In the genomic region with DNA sequence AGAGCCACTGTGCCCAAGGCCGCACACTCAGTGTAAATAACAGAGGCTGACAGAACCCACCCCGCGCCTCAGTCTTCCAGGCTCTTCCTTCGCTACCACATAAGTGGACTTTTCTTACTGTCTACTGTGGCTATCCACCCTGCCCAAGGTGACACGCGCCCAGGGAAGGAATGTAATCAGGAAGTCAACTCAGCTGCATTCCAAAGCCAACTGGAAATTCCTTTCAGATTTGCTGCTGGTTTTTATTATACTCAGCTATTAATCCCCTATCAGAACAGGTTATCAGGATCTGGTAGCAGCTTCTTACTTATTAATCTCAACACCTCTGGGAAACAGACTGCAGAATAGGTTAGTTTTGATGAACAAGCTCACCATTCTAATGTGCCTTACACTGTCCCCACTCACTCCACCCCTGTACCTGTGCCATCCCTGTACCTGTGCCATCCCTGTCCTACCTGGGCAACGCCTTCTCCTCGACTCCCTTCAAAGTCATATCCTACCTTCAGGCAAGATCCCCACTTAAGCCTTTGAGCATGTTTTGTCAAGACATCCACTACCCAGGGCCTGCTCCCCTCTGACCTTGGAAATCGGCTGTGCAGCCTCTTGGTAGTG, we compare ENCODE assay signal across 14 cellular contexts.
DNase-seq lines count a peak whose midpoint lies in the region; ATAC-seq and TF ChIP-seq lines count a peak whose summit lies in the region.
"Had no signal": no experiment of that assay in that cellular context is flagged by ENCODE, and none has a peak within 500 bp of the region (broad histone marks: within the 10 kb centered on the region; RNA-seq: fewer than 3 reads in every experiment).

No MANE protein-coding gene starts in this region.

- no peak; the same call in 1 of the 2 replicates for TF ChIP-seq RAD21 in Ishikawa (IDR thresholded peaks at IDR 0.05; ENCODE audit: low read depth)

- peaks cover 0 to 20% of the 10 kb centered on the region in 2 donors for H3K27me3 Mint-ChIP-seq in effector memory CD8-positive, alpha-beta T cell

- no peaks in the 10 kb centered on the region for H3K9me3 Mint-ChIP-seq in effector memory CD8-positive, alpha-beta T cell
- H3K9me3 Mint-ChIP-seq: stimulated activated effector memory CD8-positive, alpha-beta T cell treated with anti-CD3 and anti-CD28 coated beads, Interleukin-12 subunit alpha, Interleukin-12 subunit beta, amount 100 ng/mL, for 72 hours had no signal

- no peaks in the 10 kb centered on the region for H3K36me3 ChIP-seq in left lung
- H3K36me3 ChIP-seq: gastroesophageal sphincter, spleen had no signal

- ATAC-seq in left lung: peak; percentile 88
- ATAC-seq in effector memory CD8-positive, alpha-beta T cell (replicated peaks): no peak
- no peak for ATAC-seq in HG02870 (IDR thresholded peaks at IDR 0.05; ENCODE audit: unreplicated experiment)
- ATAC-seq: gastroesophageal sphincter; stimulated activated effector memory CD8-positive, alpha-beta T cell treated with anti-CD3 and anti-CD28 coated beads, Interleukin-12 subunit alpha, Interleukin-12 subunit beta, amount 100 ng/mL, for 72 hours had no signal

- no peaks in the 10 kb centered on the region for H3K36me3 Mint-ChIP-seq in effector memory CD8-positive, alpha-beta T cell (ENCODE audit: insufficient read depth)
- H3K36me3 Mint-ChIP-seq: stimulated activated effector memory CD8-positive, alpha-beta T cell treated with anti-CD3 and anti-CD28 coated beads, Interleukin-12 subunit alpha, Interleukin-12 subunit beta, amount 100 ng/mL, for 72 hours had no signal

- H3K9me3 ChIP-seq in left lung: no peaks in the 10 kb centered on the region
- H3K9me3 ChIP-seq: gastroesophageal sphincter, spleen had no signal

- no peak for TF ChIP-seq EP300 in Ishikawa (IDR thresholded peaks at IDR 0.05; ENCODE audit: borderline replicate concordance)

- intact Hi-C loops in left lung (cut with DNase I): no loop called here

- DNase-seq in ACHN (peak; percentile 83), cardiac fibroblast (ENCODE audit: low read depth in 2 of 2) (peak; percentile 34 to 55), left lung (peak in 1 of 2 donors; percentile 49), anterior cingulate cortex (lab: John Stamatoyannopoulos, UW) (no peak), NCI-H128 (lab: John Stamatoyannopoulos, UW; ENCODE audit: unreplicated experiment) (no peak)
- DNase-seq in effector memory CD8-positive, alpha-beta T cell: no peak
- DNase-seq: amniotic stem cell, spleen had no signal

- TF ChIP-seq CTCF in cardiac fibroblast (IDR thresholded peaks at IDR 0.05; ENCODE audit: low read depth, low read length): no peak
- no peak for TF ChIP-seq CTCF in left lung (IDR thresholded peaks at IDR 0.05)

- in situ Hi-C loops in ACHN (cut with HindIII; ENCODE audit: low pct_ligation_motif_present, low pct_unique_long_range_greater_than_20kb, low sequenced_read_pairs): no loop called here

- peaks cover 3 to 7% of the 10 kb centered on the region in 2 donors for H3K4me1 ChIP-seq in left lung

- no peak overlapping the region for H3K27ac Mint-ChIP-seq in effector memory CD8-positive, alpha-beta T cell
- H3K27ac Mint-ChIP-seq: B cell; stimulated activated effector memory CD8-positive, alpha-beta T cell treated with anti-CD3 and anti-CD28 coated beads, Interleukin-12 subunit alpha, Interleukin-12 subunit beta, amount 100 ng/mL, for 72 hours had no signal

- peak overlapping the region; percentile 1 to 37 for H3K27ac ChIP-seq in left lung
- H3K27ac ChIP-seq: gastroesophageal sphincter, SK-N-MC, spleen had no signal

- H3K4me3 Mint-ChIP-seq in effector memory CD8-positive, alpha-beta T cell: no peak overlapping the region
- H3K4me3 Mint-ChIP-seq: B cell; stimulated activated effector memory CD8-positive, alpha-beta T cell treated with anti-CD3 and anti-CD28 coated beads, Interleukin-12 subunit alpha, Interleukin-12 subunit beta, amount 100 ng/mL, for 72 hours had no signal

- H3K4me3 ChIP-seq in cardiac fibroblast (replicated peaks in 1 of 2; ENCODE audit: low read depth in 2 of 2, low read length in 2 of 2) (no peak overlapping the region), left lung (no peak overlapping the region)
- H3K4me3 ChIP-seq: gastroesophageal sphincter, SK-N-MC, spleen had no signal

- no peaks in the 10 kb centered on the region for H3K27me3 ChIP-seq in left lung
- H3K27me3 ChIP-seq: gastroesophageal sphincter, spleen had no signal

- H3K4me1 Mint-ChIP-seq in effector memory CD8-positive, alpha-beta T cell (ENCODE audit: low read depth in 2 of 2): peaks cover 2 to 5% of the 10 kb centered on the region in 2 donors
- H3K4me1 Mint-ChIP-seq: B cell; stimulated activated effector memory CD8-positive, alpha-beta T cell treated with anti-CD3 and anti-CD28 coated beads, Interleukin-12 subunit alpha, Interleukin-12 subunit beta, amount 100 ng/mL, for 72 hours had no signal

TF ChIP-seq in Ishikawa, 13 proteins besides CTCF, POLR2A, EP300 and RAD21:
- no peak for TF ChIP-seq ZBTB7A (IDR thresholded peaks at IDR 0.05; ENCODE audit: low read depth)
- no peak for TF ChIP-seq CREB1 (IDR thresholded peaks at IDR 0.05; ENCODE audit: low read depth)
- no peak for TF ChIP-seq TCF12 (IDR thresholded peaks at IDR 0.05; ENCODE audit: low read depth)
- TF ChIP-seq FOXM1 (IDR thresholded peaks at IDR 0.05; ENCODE audit: borderline replicate concordance, low read depth): no peak
- TF ChIP-seq MAX (IDR thresholded peaks at IDR 0.05): 0 out of 2 replicates have a peak, but pooled peaks have one; percentile 41
- TF ChIP-seq TAF1 (IDR thresholded peaks at IDR 0.05; ENCODE audit: low read depth): no peak
- TF ChIP-seq TEAD4 (IDR thresholded peaks at IDR 0.05): peak; percentile 90
- TF ChIP-seq, protein P1, sequence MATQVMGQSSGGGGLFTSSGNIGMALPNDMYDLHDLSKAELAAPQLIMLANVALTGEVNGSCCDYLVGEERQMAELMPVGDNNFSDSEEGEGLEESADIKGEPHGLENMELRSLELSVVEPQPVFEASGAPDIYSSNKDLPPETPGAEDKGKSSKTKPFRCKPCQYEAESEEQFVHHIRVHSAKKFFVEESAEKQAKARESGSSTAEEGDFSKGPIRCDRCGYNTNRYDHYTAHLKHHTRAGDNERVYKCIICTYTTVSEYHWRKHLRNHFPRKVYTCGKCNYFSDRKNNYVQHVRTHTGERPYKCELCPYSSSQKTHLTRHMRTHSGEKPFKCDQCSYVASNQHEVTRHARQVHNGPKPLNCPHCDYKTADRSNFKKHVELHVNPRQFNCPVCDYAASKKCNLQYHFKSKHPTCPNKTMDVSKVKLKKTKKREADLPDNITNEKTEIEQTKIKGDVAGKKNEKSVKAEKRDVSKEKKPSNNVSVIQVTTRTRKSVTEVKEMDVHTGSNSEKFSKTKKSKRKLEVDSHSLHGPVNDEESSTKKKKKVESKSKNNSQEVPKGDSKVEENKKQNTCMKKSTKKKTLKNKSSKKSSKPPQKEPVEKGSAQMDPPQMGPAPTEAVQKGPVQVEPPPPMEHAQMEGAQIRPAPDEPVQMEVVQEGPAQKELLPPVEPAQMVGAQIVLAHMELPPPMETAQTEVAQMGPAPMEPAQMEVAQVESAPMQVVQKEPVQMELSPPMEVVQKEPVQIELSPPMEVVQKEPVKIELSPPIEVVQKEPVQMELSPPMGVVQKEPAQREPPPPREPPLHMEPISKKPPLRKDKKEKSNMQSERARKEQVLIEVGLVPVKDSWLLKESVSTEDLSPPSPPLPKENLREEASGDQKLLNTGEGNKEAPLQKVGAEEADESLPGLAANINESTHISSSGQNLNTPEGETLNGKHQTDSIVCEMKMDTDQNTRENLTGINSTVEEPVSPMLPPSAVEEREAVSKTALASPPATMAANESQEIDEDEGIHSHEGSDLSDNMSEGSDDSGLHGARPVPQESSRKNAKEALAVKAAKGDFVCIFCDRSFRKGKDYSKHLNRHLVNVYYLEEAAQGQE (IDR thresholded peaks at IDR 0.05; ENCODE audit: low read depth): no peak
- TF ChIP-seq EGR1 (IDR thresholded peaks at IDR 0.05): no peak
TF ChIP-seq in Ishikawa: peak in this region for 2.

Comparison
In these comparisons a context has a peak if more than half of its experiments do, and no peak if none do; other contexts are left out.
1. DNase-seq: peak in ACHN (single experiment) and cardiac fibroblast (2 of 2); none in anterior cingulate cortex (0 of 58), effector memory CD8-positive, alpha-beta T cell (0 of 3) and NCI-H128 (single experiment).